28 cellular contexts compared by ENCODE assay signal in the genomic region with DNA sequence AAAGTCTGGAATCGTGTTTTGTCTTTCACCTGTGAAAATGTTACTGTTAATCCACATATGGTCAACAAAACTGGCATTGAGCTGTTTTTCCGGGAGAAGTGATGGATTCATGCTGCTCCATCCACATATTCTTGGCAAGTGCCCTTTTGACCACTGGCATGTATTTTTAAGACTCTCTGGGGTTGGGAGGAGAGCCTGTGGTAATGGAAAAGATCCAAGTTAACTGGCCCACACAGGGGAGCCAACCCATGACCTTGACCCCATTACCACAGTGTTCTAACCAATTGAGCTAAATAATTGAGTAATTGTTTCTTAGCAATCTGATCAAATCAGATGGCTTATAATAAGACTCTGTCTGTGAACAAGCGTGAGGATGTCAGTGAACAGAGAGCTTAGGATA.
A peak's percentile ranks its signal among the peaks of the same experiment; 100 is the strongest.
DNase-seq lines count a peak whose midpoint lies in the region; ATAC-seq and TF ChIP-seq lines count a peak whose summit lies in the region.
"Had no signal": no experiment of that assay in that cellular context is flagged by ENCODE, and none has a peak within 500 bp of the region (broad histone marks: within the 10 kb centered on the region; RNA-seq: fewer than 3 reads in every experiment).

No MANE protein-coding gene starts in this region.

- H3K36me3 ChIP-seq in right lobe of liver, result no peaks in the 10 kb centered on the region
- no peaks in the 10 kb centered on the region for H3K36me3 ChIP-seq in smooth muscle cell (ENCODE audit: low read depth)
- H3K36me3 ChIP-seq: esophagus squamous epithelium, sigmoid colon, upper lobe of right lung had no signal

- peak; percentile 33 for DNase-seq in AG20443 (ENCODE audit: low spot score)
- DNase-seq in RPMI7951 (ENCODE audit: low read depth), result peak; percentile 66
- peak; percentile 75 for DNase-seq in choroid plexus epithelial cell (ENCODE audit: low read depth)
- DNase-seq in myocyte (ENCODE audit: low read depth), result peak; percentile 86
- no peak for DNase-seq in left lobe of liver (ENCODE audit: low spot score)
- no peak for DNase-seq in DMS153 treated with DMSO at 0.1 percent for 48 hours (lab: John Stamatoyannopoulos, UW; ENCODE audit: unreplicated experiment)
- DNase-seq in right lobe of liver, result no peak
- DNase-seq in smooth muscle cell (lab: John Stamatoyannopoulos, UW; ENCODE audit: unreplicated experiment), result no peak
- DNase-seq: activated CD4-positive, alpha-beta T cell treated with anti-CD3 and anti-CD28 coated beads for 4 hours; activated CD8-positive, alpha-beta memory T cell treated with anti-CD3 and anti-CD28 coated beads, Interleukin-2, amount 10 ng/mL, durations not matched to agents 7 days and 5 days; CD4-positive, alpha-beta memory T cell; DMS53; endodermal cell; esophagus squamous epithelium; HFFc6; left ventricle myocardium superior; NCI-H526 treated with DMSO at 0.1 percent for 48 hours; sigmoid colon; substantia nigra; T-cell; upper lobe of right lung had no signal

- H3K79me2 ChIP-seq in smooth muscle cell (ENCODE audit: low read depth), result no peaks in the 10 kb centered on the region
- H3K79me2 ChIP-seq: hepatocyte, parathyroid adenoma had no signal

- ATAC-seq in left lobe of liver (no peak), right lobe of liver (no peak)
- ATAC-seq: activated CD8-positive, alpha-beta memory T cell treated with anti-CD3 and anti-CD28 coated beads, Interleukin-2, amount 10 ng/mL, durations not matched to agents 7 days and 5 days; activated T-helper 17 cell treated with anti-CD3 and anti-CD28 coated beads, Interleukin-2, amount 50 U/mL, for 72 hours; GM12878; K562; left ventricle myocardium superior; Right ventricle myocardium inferior; T-cell; upper lobe of right lung had no signal

- no peak overlapping the region for H3K27ac ChIP-seq in right lobe of liver
- H3K27ac ChIP-seq in smooth muscle cell (ENCODE audit: low read depth), result no peak overlapping the region
- H3K27ac ChIP-seq: coronary artery, esophagus squamous epithelium, hepatocyte, parathyroid adenoma, sigmoid colon, upper lobe of right lung had no signal

- TF ChIP-seq POLR2A in right lobe of liver (IDR thresholded peaks at IDR 0.05), result no peak

- H3K4me2 ChIP-seq in smooth muscle cell, result no peak overlapping the region
- H3K4me2 ChIP-seq: hepatocyte had no signal

- intact Hi-C loops in right lobe of liver (cut with DNase I), result no loop called here

- H3K4me1 ChIP-seq in right lobe of liver (no peaks in the 10 kb centered on the region), smooth muscle cell (ENCODE audit: low read depth) (no peaks in the 10 kb centered on the region)
- H3K4me1 ChIP-seq: parathyroid adenoma, upper lobe of right lung had no signal

- H3K4me3 ChIP-seq in choroid plexus epithelial cell (ENCODE audit: low read depth, low read length) (no peak overlapping the region), right lobe of liver (no peak overlapping the region), smooth muscle cell (no peak overlapping the region)
- H3K4me3 ChIP-seq: coronary artery, esophagus squamous epithelium, GM12878, hepatocyte, K562, sigmoid colon, upper lobe of right lung had no signal

- H3F3A ChIP-seq in smooth muscle cell (ENCODE audit: low read depth), result no peaks in the 10 kb centered on the region

- H2AFZ ChIP-seq in smooth muscle cell (ENCODE audit: low read depth), result no peak overlapping the region
- H2AFZ ChIP-seq: hepatocyte, parathyroid adenoma had no signal

- TF ChIP-seq CTCF in choroid plexus epithelial cell (conservative IDR thresholded peaks at IDR 0.05; ENCODE audit: low read depth, low read length), result no peak
- TF ChIP-seq CTCF in right lobe of liver (IDR thresholded peaks at IDR 0.05), result no peak
- TF ChIP-seq CTCF in smooth muscle cell (IDR thresholded peaks at IDR 0.05; ENCODE audit: borderline replicate concordance, insufficient read depth, poor library complexity, severe bottlenecking), result no peak

- no peak overlapping the region for H3K9ac ChIP-seq in smooth muscle cell (ENCODE audit: low read depth)
- H3K9ac ChIP-seq: parathyroid adenoma had no signal

- H3K27me3 ChIP-seq in right lobe of liver, result no peaks in the 10 kb centered on the region
- no peaks in the 10 kb centered on the region for H3K27me3 ChIP-seq in smooth muscle cell (ENCODE audit: low read depth)
- H3K27me3 ChIP-seq: esophagus squamous epithelium, hepatocyte, sigmoid colon, upper lobe of right lung had no signal

- WGBS in right lobe of liver (ENCODE audit: insufficient coverage, low coverage, low lambda C conversion rate, missing lambda C conversion rate), result 70% methylated on average over 3 of the region's 3 CpGs
- WGBS in smooth muscle cell (ENCODE audit: low lambda C conversion rate), result 93% methylated on average over 3 of the region's 3 CpGs

- no peaks in the 10 kb centered on the region for H4K20me1 ChIP-seq in smooth muscle cell (ENCODE audit: low read depth)

- H3K9me3 ChIP-seq in right lobe of liver (no peaks in the 10 kb centered on the region), smooth muscle cell (replicated peaks; ENCODE audit: low read depth) (no peaks in the 10 kb centered on the region)
- H3K9me3 ChIP-seq: esophagus squamous epithelium, sigmoid colon, upper lobe of right lung had no signal

Comparison
In these comparisons a context has a peak if more than half of its experiments do, and no peak if none do; other contexts are left out.
1. DNase-seq: peak in AG20443 (single experiment), RPMI7951 (single experiment), choroid plexus epithelial cell (single experiment) and myocyte (single experiment); none in left lobe of liver (single experiment), DMS153 treated with DMSO at 0.1 percent for 48 hours (single experiment), right lobe of liver (0 of 3) and smooth muscle cell (single experiment).